In the genomic region with DNA sequence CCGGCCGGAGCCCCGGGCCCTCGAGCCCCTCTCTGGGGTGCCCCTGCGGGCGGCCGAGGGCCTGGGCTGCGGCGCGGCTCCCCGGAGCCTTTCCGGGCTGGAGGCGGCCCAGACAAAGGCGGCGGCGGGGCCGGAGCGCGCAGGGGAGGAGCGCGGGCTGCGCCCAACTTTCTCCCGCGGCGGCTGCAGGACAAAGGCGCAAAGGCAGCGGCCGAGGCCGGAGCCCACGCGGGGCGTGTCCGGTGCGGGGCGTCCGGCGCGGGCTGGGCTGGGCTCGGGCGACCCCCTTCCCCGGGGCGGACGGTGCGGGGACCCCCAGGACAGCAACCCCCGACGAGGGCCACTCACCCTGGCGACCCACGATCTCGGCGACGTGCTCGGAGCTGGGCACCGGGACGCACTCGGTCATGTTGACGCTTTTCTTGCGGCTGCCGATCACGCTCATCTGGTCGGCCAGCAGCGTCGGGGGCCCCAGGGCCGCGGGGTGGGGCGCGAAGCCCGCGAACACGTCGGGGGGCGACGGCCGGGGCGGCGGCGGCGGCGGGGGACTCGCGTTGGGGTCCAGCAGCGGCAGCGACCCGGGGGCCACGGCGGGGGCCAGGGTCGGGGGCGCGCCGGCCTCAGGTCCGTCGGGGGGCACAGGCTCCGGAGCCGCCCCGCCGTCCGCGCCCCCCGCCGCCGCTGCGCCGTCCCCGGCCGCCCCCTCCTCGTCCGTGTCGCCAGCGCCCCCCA, we compare ENCODE assay signal across 8 cellular contexts. TPM values are rescaled to one million over a fixed set of nuclear protein-coding genes. Genes with fewer than 3 reads are reported as not detected.
A peak's percentile ranks its signal among the peaks of the same experiment; 100 is the strongest.
DNase-seq lines count a peak whose midpoint lies in the region; TF ChIP-seq lines count a peak whose summit lies in the region.

No MANE protein-coding gene starts in this region.

- TF ChIP-seq EP300 in suprapubic skin (IDR thresholded peaks at IDR 0.05), result no peak

- H3K9ac ChIP-seq in iPS-20b (ENCODE audit: low read depth, low read length), result peak overlapping the region; percentile 91

- H3K4me3 ChIP-seq in ascending aorta (peak overlapping the region; percentile 57 to 94), iPS-20b (ENCODE audit: low read length) (peak overlapping the region; percentile 77; the same call in 1 of the 2 replicates), suprapubic skin (peak overlapping the region; percentile 79)

- H3K4me3 Mint-ChIP-seq in T-helper 1 cell treated with Interleukin-12 subunit alpha and Interleukin-12 subunit beta and Interleukin-4 antibody, amounts not matched to agents 30 μg/mL and 1 μg/mL, for 36 hours, result peak overlapping the region; percentile 14

- no peak for TF ChIP-seq POLR2A in suprapubic skin (IDR thresholded peaks at IDR 0.05)

- no peaks in the 10 kb centered on the region for H3K27me3 ChIP-seq in ascending aorta
- peaks cover 26% of the 10 kb centered on the region for H3K27me3 ChIP-seq in iPS-20b (ENCODE audit: insufficient read depth, low read length)
- H3K27me3 ChIP-seq in suprapubic skin, result no peaks in the 10 kb centered on the region

- H3K27me3 Mint-ChIP-seq in T-helper 1 cell treated with Interleukin-12 subunit alpha and Interleukin-12 subunit beta and Interleukin-4 antibody, amounts not matched to agents 30 μg/mL and 1 μg/mL, for 36 hours (ENCODE audit: low read depth), result peaks cover 16% of the 10 kb centered on the region

- no peaks in the 10 kb centered on the region for H3K9me3 Mint-ChIP-seq in T-helper 1 cell treated with Interleukin-12 subunit alpha and Interleukin-12 subunit beta and Interleukin-4 antibody, amounts not matched to agents 30 μg/mL and 1 μg/mL, for 36 hours

- under 1% methylated on average over 17 of the region's 108 CpGs for WGBS in suprapubic skin

- H3K36me3 Mint-ChIP-seq in T-helper 1 cell treated with Interleukin-12 subunit alpha and Interleukin-12 subunit beta and Interleukin-4 antibody, amounts not matched to agents 30 μg/mL and 1 μg/mL, for 36 hours (ENCODE audit: low read depth), result no peaks in the 10 kb centered on the region

- intact Hi-C loops in ascending aorta (cut with DNase I), result loop anchor here (5.0 kb wide), 1 partner anchor 40 kb away; a partner anchor contains a TSS

- TF ChIP-seq CTCF in ascending aorta (IDR thresholded peaks at IDR 0.05) (no peak), suprapubic skin (IDR thresholded peaks at IDR 0.05) (no peak)

- H3K4me1 ChIP-seq in ascending aorta (peaks cover 4 to 9% of the 10 kb centered on the region in 2 donors), iPS-20b (ENCODE audit: insufficient read depth, low read length) (no peaks in the 10 kb centered on the region), suprapubic skin (peaks cover 28% of the 10 kb centered on the region)

- H3K27ac ChIP-seq in ascending aorta, result peak overlapping the region; percentile 75 to 84
- H3K27ac ChIP-seq in iPS-20b (ENCODE audit: low read length), result peak overlapping the region; percentile 76
- H3K27ac ChIP-seq in suprapubic skin, result peak overlapping the region; percentile 90

- no peak overlapping the region for H3K27ac Mint-ChIP-seq in T-helper 1 cell treated with Interleukin-12 subunit alpha and Interleukin-12 subunit beta and Interleukin-4 antibody, amounts not matched to agents 30 μg/mL and 1 μg/mL, for 36 hours

- no peak for DNase-seq in T-helper 1 cell
- DNase-seq in ascending aorta (ENCODE audit: low spot score in 2 of 2), result no peak
- no peak for DNase-seq in suprapubic skin (ENCODE audit: low spot score in 2 of 2)
- no peak for DNase-seq in NOMO-1 treated with dmso at 0.1 percent for 144 hours (lab: John Stamatoyannopoulos, UW; ENCODE audit: unreplicated experiment)
- DNase-seq in 8988T, result no peak
- no peak for DNase-seq in NCI-H524 treated with DMSO at 0.1 percent for 48 hours (lab: John Stamatoyannopoulos, UW)

- no peaks in the 10 kb centered on the region for H3K36me3 ChIP-seq in ascending aorta
- peaks cover 8% of the 10 kb centered on the region; the same call in 1 of the 2 replicates for H3K36me3 ChIP-seq in iPS-20b (ENCODE audit: insufficient read depth, low read depth, low read length)
- no peaks in the 10 kb centered on the region for H3K36me3 ChIP-seq in suprapubic skin

- peaks cover 1% of the 10 kb centered on the region for H3K4me1 Mint-ChIP-seq in T-helper 1 cell treated with Interleukin-12 subunit alpha and Interleukin-12 subunit beta and Interleukin-4 antibody, amounts not matched to agents 30 μg/mL and 1 μg/mL, for 36 hours (ENCODE audit: low read depth)

- no peaks in the 10 kb centered on the region for H3K9me3 ChIP-seq in ascending aorta
- H3K9me3 ChIP-seq in iPS-20b (ENCODE audit: insufficient read depth, low read depth, low read length), result peaks cover 3% of the 10 kb centered on the region; the same call in 1 of the 2 replicates
- no peaks in the 10 kb centered on the region for H3K9me3 ChIP-seq in suprapubic skin

RNA-seq across cellular contexts. Expression of a gene that starts 0.8 kb away (rescaled TPM):
- total RNA-seq in ascending aorta, result 83.7 TPM
- total RNA-seq in suprapubic skin, result 10 to 100 TPM; 20.1 to 36.4 (median 26.9) TPM

RNA-seq across cellular contexts. Expression of a gene that starts 25.4 kb away (rescaled TPM):
- total RNA-seq in ascending aorta, result 143 TPM
- 10 to 100 TPM; 53.2 to 87.9 (median 69.0) TPM for total RNA-seq in suprapubic skin

RNA-seq across cellular contexts. Expression of a gene that starts 38.0 kb away (rescaled TPM):
- total RNA-seq in ascending aorta (61.0 TPM), suprapubic skin (10 to 100 TPM; 33.4 to 73.1 (median 59.4) TPM)

RNA-seq across cellular contexts. Expression of a gene that starts 43.4 kb away (rescaled TPM):
- total RNA-seq in ascending aorta, result not detected
- 1 to 10 TPM in 1 of 4 donors, under 1 TPM in 1, not detected in 2; 0.23 to 1.2 TPM for total RNA-seq in suprapubic skin

RNA-seq across cellular contexts. Expression of a gene that starts 54.5 kb away (rescaled TPM):
- total RNA-seq in ascending aorta, result 0.43 TPM
- total RNA-seq in suprapubic skin, result 1 to 10 TPM in 3 of 4 donors, under 1 TPM in 1; 0.83 to 4.1 (median 2.4) TPM
